Comparison of ENCODE assay signal across 31 cellular contexts in the genomic region with DNA sequence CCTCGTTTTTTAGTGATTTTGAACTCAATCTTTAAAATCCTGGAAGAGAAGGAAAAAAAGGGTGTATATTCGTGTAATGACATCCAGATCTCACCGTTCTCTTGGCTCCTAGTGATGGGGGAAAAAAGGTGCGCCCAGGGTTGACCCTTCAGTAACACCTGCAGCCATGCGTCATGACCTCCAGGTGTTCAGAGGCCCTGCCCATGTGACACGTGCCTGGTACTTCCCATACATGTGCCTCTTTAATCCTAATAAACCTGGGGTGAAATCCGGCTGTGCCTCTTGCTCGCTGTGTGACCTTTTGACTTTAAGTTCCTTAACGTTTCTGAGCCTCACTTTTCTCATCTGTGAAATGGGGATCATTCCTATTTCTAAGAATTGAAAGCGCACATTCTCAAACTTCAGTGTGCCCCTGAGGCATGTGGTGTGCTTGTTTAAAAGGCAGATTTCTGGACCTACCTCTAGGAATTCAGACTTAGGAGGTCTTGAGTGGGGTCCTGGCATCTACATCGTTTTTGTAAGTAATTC.
"Had no signal": no experiment of that assay in that cellular context is flagged by ENCODE, and none has a peak within 500 bp of the region (broad histone marks: within the 10 kb centered on the region; RNA-seq: fewer than 3 reads in every experiment).

No MANE protein-coding gene starts in this region.

- H3K4me1 ChIP-seq: esophagus squamous epithelium had no signal

- H3K27ac ChIP-seq: brain microvascular endothelial cell, coronary artery, dorsolateral prefrontal cortex, epithelial cell of prostate, esophagus squamous epithelium, WERI-Rb-1 had no signal

- ATAC-seq: activated CD4-positive, alpha-beta T cell treated with anti-CD3 and anti-CD28 coated beads for 36 hours; activated CD8-positive, alpha-beta T cell treated with anti-CD3 and anti-CD28 coated beads for 36 hours; activated T-cell treated with anti-CD3 and anti-CD28 coated beads, Interleukin-2, amount 50 U/mL, for 4 hours; activated T-helper 17 cell treated with anti-CD3 and anti-CD28 coated beads, Interleukin-2, amount 50 U/mL, for 72 hours; T-helper 17 cell had no signal

- H3K36me3 ChIP-seq: brain microvascular endothelial cell, esophagus squamous epithelium, WERI-Rb-1 had no signal

- DNase-seq: activated B cell treated with CpG ODN at 0.5 μM for 24 hours; activated CD4-positive, alpha-beta T cell treated with anti-CD3 and anti-CD28 coated beads for 36 hours; activated CD4-positive, alpha-beta T cell treated with anti-CD3 and anti-CD28 coated beads, Interleukin-2, amount 50 U/mL, for 1 hour; activated CD4-positive, alpha-beta T cell treated with anti-CD3 and anti-CD28 coated beads, Interleukin-2, amount 50 U/mL, for 48 hours; activated CD4-positive, CD25-positive, alpha-beta regulatory T cell treated with anti-CD3 and anti-CD28 coated beads, Interleukin-2, amount 50 U/mL, for 72 hours; activated CD8-positive, alpha-beta memory T cell treated with anti-CD3 and anti-CD28 coated beads for 24 hours; activated CD8-positive, alpha-beta T cell treated with anti-CD3 and anti-CD28 coated beads for 36 hours; activated effector memory CD4-positive, alpha-beta T cell treated with Interleukin-2 at 50 U/mL for 16 hours; activated gamma-delta T cell treated with Interleukin-2 at 50 U/mL for 16 hours; activated naive CD4-positive, alpha-beta T cell treated with anti-CD3 and anti-CD28 coated beads, Interleukin-2, amount 50 U/mL, for 16 hours; activated naive CD4-positive, alpha-beta T cell treated with Interleukin-2 at 50 U/mL for 16 hours; activated T-cell treated with anti-CD3 and anti-CD28 coated beads, Interleukin-2, amount 50 U/mL, for 4 hours; amniotic stem cell; anterior cingulate cortex; brain microvascular endothelial cell; dorsolateral prefrontal cortex; effector CD8-positive, alpha-beta T cell; esophagus squamous epithelium; head of caudate nucleus; T-helper 1 cell; T-helper 17 cell; T1000; WERI-Rb-1 had no signal

- H3K9me3 ChIP-seq: esophagus squamous epithelium had no signal

- FAIRE-seq: astrocyte, bronchial epithelial cell, endometrium, endothelial cell of umbilical vein, frontal cortex had no signal

- H3K27me3 ChIP-seq: brain microvascular endothelial cell, dorsolateral prefrontal cortex, esophagus squamous epithelium had no signal

- H3K4me3 ChIP-seq: coronary artery, dorsolateral prefrontal cortex, esophagus squamous epithelium had no signal
